Comparison of ENCODE assay signal across 12 cellular contexts in genomic region chr12:94012508-94013044, GRCh38.
"Had no signal": no experiment of that assay in that cellular context is flagged by ENCODE, and none has a peak within 500 bp of the region (broad histone marks: within the 10 kb centered on the region; RNA-seq: fewer than 3 reads in every experiment).

No MANE protein-coding gene starts in this region.

- H3K4me3 Mint-ChIP-seq: activated CD8-positive, alpha-beta memory T cell treated with anti-CD3 and anti-CD28 coated beads, Interleukin-2, amount 10 ng/mL, durations not matched to agents 7 days and 5 days; activated naive CD8-positive, alpha-beta T cell treated with anti-CD3 and anti-CD28 coated beads for 36 hours; activated T-cell treated with anti-CD3 and anti-CD28 coated beads, Interleukin-2, amount 50 U/mL, for 24 hours; endodermal cell had no signal

- H3K4me1 Mint-ChIP-seq: endodermal cell had no signal

- DNase-seq: activated CD4-positive, alpha-beta T cell treated with anti-CD3 and anti-CD28 coated beads, Interleukin-2, amount 50 U/mL, for 4 hours; activated CD8-positive, alpha-beta memory T cell treated with anti-CD3 and anti-CD28 coated beads, Interleukin-2, amount 10 ng/mL, durations not matched to agents 7 days and 5 days; activated effector memory CD4-positive, alpha-beta T cell treated with anti-CD3 and anti-CD28 coated beads, Interleukin-2, amount 50 U/mL, for 16 hours; activated naive CD8-positive, alpha-beta T cell treated with anti-CD3 and anti-CD28 coated beads for 36 hours; activated T-cell treated with anti-CD3 and anti-CD28 coated beads, Interleukin-2, amount 50 U/mL, for 24 hours; endodermal cell; erythroblast; hypothalamus; stimulated activated CD4-positive, alpha-beta T cell treated with anti-CD3 and anti-CD28 coated beads, Interleukin-12 subunit alpha, Interleukin-12 subunit beta, amount 100 ng/mL, for 4 hours; stimulated activated naive CD8-positive, alpha-beta T cell treated with anti-CD3 and anti-CD28 coated beads, Interleukin-15, Interleukin-2, amounts not matched to agents 100 U/mL and 50 U/mL, for 24 hours had no signal

- ATAC-seq: activated CD4-positive, CD25-positive, alpha-beta regulatory T cell treated with anti-CD3 and anti-CD28 coated beads, Interleukin-2, amount 50 U/mL, for 24 hours; activated CD8-positive, alpha-beta memory T cell treated with anti-CD3 and anti-CD28 coated beads, Interleukin-2, amount 10 ng/mL, durations not matched to agents 7 days and 5 days; sciatic nerve; stimulated activated naive CD8-positive, alpha-beta T cell treated with anti-CD3 and anti-CD28 coated beads, Interleukin-15, Interleukin-2, amounts not matched to agents 100 U/mL and 50 U/mL, for 24 hours had no signal

- H3K27me3 Mint-ChIP-seq: activated naive CD8-positive, alpha-beta T cell treated with anti-CD3 and anti-CD28 coated beads for 36 hours; activated T-cell treated with anti-CD3 and anti-CD28 coated beads, Interleukin-2, amount 50 U/mL, for 24 hours had no signal

- H3K27ac Mint-ChIP-seq: activated CD8-positive, alpha-beta memory T cell treated with anti-CD3 and anti-CD28 coated beads, Interleukin-2, amount 10 ng/mL, durations not matched to agents 7 days and 5 days; activated T-cell treated with anti-CD3 and anti-CD28 coated beads, Interleukin-2, amount 50 U/mL, for 24 hours; endodermal cell had no signal
